In the genomic region with DNA sequence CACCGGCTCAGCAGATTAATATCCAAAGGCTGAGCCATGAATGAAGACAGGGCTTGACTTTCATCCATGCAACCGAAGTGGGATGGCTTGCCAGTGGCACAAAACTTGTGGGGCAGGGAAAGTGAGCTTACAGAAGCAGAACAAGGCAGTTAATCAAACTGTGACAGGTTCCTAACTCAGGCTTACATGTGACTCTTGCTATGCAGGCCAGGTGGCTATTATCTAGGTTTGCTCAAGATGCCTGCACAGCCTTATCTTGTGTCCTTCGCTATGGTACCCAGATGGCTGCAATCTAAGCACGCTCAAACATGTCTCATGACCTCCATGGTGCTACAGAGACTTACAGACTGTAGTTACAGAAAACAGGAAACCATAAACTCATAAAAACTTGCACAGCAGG, we compare ENCODE assay signal across 28 cellular contexts. TPM values are rescaled to one million over a fixed set of nuclear protein-coding genes. Genes with fewer than 3 reads are reported as not detected.
"Had no signal": no experiment of that assay in that cellular context is flagged by ENCODE, and none has a peak within 500 bp of the region (broad histone marks: within the 10 kb centered on the region; RNA-seq: fewer than 3 reads in every experiment).

No MANE protein-coding gene starts in this region.

- H3K27ac Mint-ChIP-seq: memory B cell; mesothelial cell of epicardium; natural killer cell treated with Interleukin-12 subunit alpha and Interleukin-12 subunit beta and Interleukin-15 and Interleukin-18, amount 100 ng/mL, for 72 hours; neural progenitor cell; progenitor cell of endocrine pancreas; stimulated activated memory B cell treated with anti-CD40 and anti-IgM and Interleukin-4, amounts not matched to agents 10 μg/mL and 1 μg/mL and 100 μg/mL, for 72 hours; stimulated activated naive CD8-positive, alpha-beta T cell treated with anti-CD3 and anti-CD28 coated beads, Interleukin-15, amount 100 ng/mL, for 72 hours had no signal

- H3K4me3 ChIP-seq: heart left ventricle, left ventricle myocardium inferior, lower lobe of right lung, neural progenitor cell, ovary, thoracic aorta, transverse colon had no signal

- DNase-seq: effector memory CD4-positive, alpha-beta T cell; heart left ventricle; hypothalamus; left ventricle myocardium inferior; lower lobe of right lung; nucleus accumbens; ovary; right cardiac atrium; stimulated activated CD4-positive, alpha-beta T cell treated with anti-CD3 and anti-CD28 coated beads, Interleukin-15, amount 100 ng/mL, for 24 hours; stimulated activated CD4-positive, alpha-beta T cell treated with anti-CD3 and anti-CD28 coated beads, Interleukin-1b, Interleukin-23, amount 100 ng/mL, for 48 hours; stimulated activated CD4-positive, alpha-beta T cell treated with anti-CD3 and anti-CD28 coated beads, Interleukin-4, amount 100 ng/mL, for 24 hours; stimulated activated naive CD8-positive, alpha-beta T cell treated with anti-CD3 and anti-CD28 coated beads, Interleukin-15, amount 100 ng/mL, for 72 hours; substantia nigra; transverse colon had no signal

- H2AFZ ChIP-seq: neural progenitor cell had no signal

- FAIRE-seq: endometrium, frontal cortex, islet of Langerhans, urothelium cell line had no signal

- H3K27me3 Mint-ChIP-seq: memory B cell; natural killer cell treated with Interleukin-12 subunit alpha and Interleukin-12 subunit beta and Interleukin-15 and Interleukin-18, amount 100 ng/mL, for 72 hours; stimulated activated memory B cell treated with anti-CD40 and anti-IgM and Interleukin-4, amounts not matched to agents 10 μg/mL and 1 μg/mL and 100 μg/mL, for 72 hours; stimulated activated naive CD8-positive, alpha-beta T cell treated with anti-CD3 and anti-CD28 coated beads, Interleukin-15, amount 100 ng/mL, for 72 hours had no signal

- H3K9me3 Mint-ChIP-seq: neural progenitor cell had no signal

- H3K9me3 ChIP-seq: heart left ventricle, left ventricle myocardium inferior, lower lobe of right lung, ovary, thoracic aorta, transverse colon had no signal

- H3K36me3 ChIP-seq: heart left ventricle, left ventricle myocardium inferior, lower lobe of right lung, neural progenitor cell, ovary, thoracic aorta, transverse colon had no signal

- H3K4me1 Mint-ChIP-seq: memory B cell; mesothelial cell of epicardium; neural progenitor cell; stimulated activated memory B cell treated with anti-CD40 and anti-IgM and Interleukin-4, amounts not matched to agents 10 μg/mL and 1 μg/mL and 100 μg/mL, for 72 hours; stimulated activated naive CD8-positive, alpha-beta T cell treated with anti-CD3 and anti-CD28 coated beads, Interleukin-15, amount 100 ng/mL, for 72 hours had no signal

- H3K27ac ChIP-seq: heart left ventricle, left ventricle myocardium inferior, lower lobe of right lung, neural progenitor cell, ovary, thoracic aorta, transverse colon had no signal

- H3K9ac ChIP-seq: neural progenitor cell had no signal

- H3K36me3 Mint-ChIP-seq: memory B cell; mesothelial cell of epicardium; natural killer cell treated with Interleukin-12 subunit alpha and Interleukin-12 subunit beta and Interleukin-15 and Interleukin-18, amount 100 ng/mL, for 72 hours; neural progenitor cell; stimulated activated memory B cell treated with anti-CD40 and anti-IgM and Interleukin-4, amounts not matched to agents 10 μg/mL and 1 μg/mL and 100 μg/mL, for 72 hours had no signal

- H3K4me2 ChIP-seq: neural progenitor cell had no signal

- H3K27me3 ChIP-seq: neural progenitor cell, ovary, transverse colon had no signal

- H3K4me1 ChIP-seq: heart left ventricle, left ventricle myocardium inferior, lower lobe of right lung, neural progenitor cell, transverse colon had no signal

- ATAC-seq: esophagus mucosa; heart left ventricle; lower lobe of right lung; natural killer cell treated with Interleukin-12 subunit alpha and Interleukin-12 subunit beta and Interleukin-15 and Interleukin-18, amount 100 ng/mL, for 72 hours; right cardiac atrium; stimulated activated memory B cell treated with anti-CD40 and anti-IgM and Interleukin-4, amounts not matched to agents 10 μg/mL and 1 μg/mL and 100 μg/mL, for 72 hours; stimulated activated naive CD8-positive, alpha-beta T cell treated with anti-CD3 and anti-CD28 coated beads, Interleukin-15, amount 100 ng/mL, for 72 hours had no signal

- H3K4me3 Mint-ChIP-seq: memory B cell; mesothelial cell of epicardium; natural killer cell treated with Interleukin-12 subunit alpha and Interleukin-12 subunit beta and Interleukin-15 and Interleukin-18, amount 100 ng/mL, for 72 hours; neural progenitor cell; stimulated activated memory B cell treated with anti-CD40 and anti-IgM and Interleukin-4, amounts not matched to agents 10 μg/mL and 1 μg/mL and 100 μg/mL, for 72 hours; stimulated activated naive CD8-positive, alpha-beta T cell treated with anti-CD3 and anti-CD28 coated beads, Interleukin-15, amount 100 ng/mL, for 72 hours had no signal

RNA-seq across cellular contexts. Expression of a gene that starts 8.6 kb away (rescaled TPM):
- total RNA-seq: fibroblast of lung; glomerular endothelial cell; natural killer cell treated with Interleukin-12 subunit alpha and Interleukin-12 subunit beta and Interleukin-15 and Interleukin-18, amount 100 ng/mL, for 72 hours; thoracic aorta had no signal
- polyA plus RNA-seq: fibroblast of lung, heart left ventricle had no signal
